ENCODE assay signal across 15 cellular contexts in genomic region chr2:179454443-179455218, GRCh38.
DNase-seq lines count a peak whose midpoint lies in the region; ATAC-seq and TF ChIP-seq lines count a peak whose summit lies in the region.
"Had no signal": no experiment of that assay in that cellular context is flagged by ENCODE, and none has a peak within 500 bp of the region (broad histone marks: within the 10 kb centered on the region; RNA-seq: fewer than 3 reads in every experiment).

No MANE protein-coding gene starts in this region.

- H3K36me3 Mint-ChIP-seq in osteocyte (ENCODE audit: unreplicated experiment): no peaks in the 10 kb centered on the region

- no peak for ATAC-seq in HG03097 (IDR thresholded peaks at IDR 0.05; ENCODE audit: low FRiP score, unreplicated experiment)
- ATAC-seq: stimulated activated naive CD8-positive, alpha-beta T cell treated with anti-CD3 and anti-CD28 coated beads, Interleukin-15, amount 100 ng/mL, for 72 hours had no signal

- H3K4me1 ChIP-seq in left ventricle myocardium inferior: no peaks in the 10 kb centered on the region

- no peak overlapping the region for H3K4me3 ChIP-seq in left ventricle myocardium inferior

- H3K9me3 Mint-ChIP-seq in osteocyte (ENCODE audit: unreplicated experiment): peaks cover 17% of the 10 kb centered on the region

- H3K27me3 ChIP-seq in left ventricle myocardium inferior (ENCODE audit: low read depth): no peaks in the 10 kb centered on the region

- H3K27ac ChIP-seq in epithelial cell of prostate (peak overlapping the region; percentile 94), left ventricle myocardium inferior (replicated peaks) (no peak overlapping the region)

- TF ChIP-seq CTCF in osteocyte (IDR thresholded peaks at IDR 0.05) (no peak), left ventricle myocardium inferior (IDR thresholded peaks at IDR 0.05; ENCODE audit: borderline replicate concordance) (no peak)

- H3K9me3 ChIP-seq in left ventricle myocardium inferior (replicated peaks): peaks cover 7% of the 10 kb centered on the region

- H3K27me3 Mint-ChIP-seq in osteocyte (ENCODE audit: unreplicated experiment): no peaks in the 10 kb centered on the region
- H3K27me3 Mint-ChIP-seq: stimulated activated naive CD8-positive, alpha-beta T cell treated with anti-CD3 and anti-CD28 coated beads, Interleukin-15, amount 100 ng/mL, for 72 hours had no signal

- H3K27ac Mint-ChIP-seq in osteocyte (ENCODE audit: unreplicated experiment): peak overlapping the region; percentile 76
- H3K27ac Mint-ChIP-seq: stimulated activated naive CD8-positive, alpha-beta T cell treated with anti-CD3 and anti-CD28 coated beads, Interleukin-15, amount 100 ng/mL, for 72 hours had no signal

- intact Hi-C loops in left ventricle myocardium inferior (cut with micrococcal nuclease): no loop called here

- peaks cover 16% of the 10 kb centered on the region for H3K4me1 Mint-ChIP-seq in osteocyte (ENCODE audit: unreplicated experiment)
- H3K4me1 Mint-ChIP-seq: stimulated activated naive CD8-positive, alpha-beta T cell treated with anti-CD3 and anti-CD28 coated beads, Interleukin-15, amount 100 ng/mL, for 72 hours had no signal

- no peaks in the 10 kb centered on the region for H3K36me3 ChIP-seq in left ventricle myocardium inferior

- H3K4me3 Mint-ChIP-seq in osteocyte (ENCODE audit: unreplicated experiment): no peak overlapping the region
- H3K4me3 Mint-ChIP-seq: stimulated activated naive CD8-positive, alpha-beta T cell treated with anti-CD3 and anti-CD28 coated beads, Interleukin-15, amount 100 ng/mL, for 72 hours had no signal

- DNase-seq in ELR (ENCODE audit: low read depth): peak; percentile 93
- DNase-seq in RPMI7951 (ENCODE audit: low read depth): peak; percentile 91
- DNase-seq in epithelial cell of prostate (ENCODE audit: low read depth, low spot score): peak; percentile 80
- DNase-seq in osteocyte (ENCODE audit: extremely low spot score, unreplicated experiment): no peak
- no peak for DNase-seq in cerebellum (ENCODE audit: low spot score)
- DNase-seq in activated CD4-positive, alpha-beta T cell treated with anti-CD3 and anti-CD28 coated beads for 48 hours: no peak
- no peak for DNase-seq in left ventricle myocardium inferior
- DNase-seq: activated CD4-positive, alpha-beta T cell treated with anti-CD3 and anti-CD28 coated beads, Interleukin-2, amount 50 U/mL, for 1 hour; activated gamma-delta T cell; head of caudate nucleus; NCI-H1694 treated with DMSO at 0.1 percent for 48 hours; posterior cingulate gyrus; stimulated activated CD4-positive, alpha-beta T cell treated with anti-CD3 and anti-CD28 coated beads, Interleukin-4, amount 100 ng/mL, for 24 hours; stimulated activated naive CD8-positive, alpha-beta T cell treated with anti-CD3 and anti-CD28 coated beads, Interleukin-15, amount 100 ng/mL, for 72 hours had no signal

Comparison
In these comparisons a context has a peak if more than half of its experiments do, and no peak if none do; other contexts are left out.
1. DNase-seq: peak in ELR (single experiment), RPMI7951 (single experiment) and epithelial cell of prostate (single experiment); none in osteocyte (single experiment), cerebellum (single experiment), activated CD4-positive, alpha-beta T cell treated with anti-CD3 and anti-CD28 coated beads for 48 hours (single experiment) and left ventricle myocardium inferior (single experiment).